20 cellular contexts compared by ENCODE assay signal in the genomic region with DNA sequence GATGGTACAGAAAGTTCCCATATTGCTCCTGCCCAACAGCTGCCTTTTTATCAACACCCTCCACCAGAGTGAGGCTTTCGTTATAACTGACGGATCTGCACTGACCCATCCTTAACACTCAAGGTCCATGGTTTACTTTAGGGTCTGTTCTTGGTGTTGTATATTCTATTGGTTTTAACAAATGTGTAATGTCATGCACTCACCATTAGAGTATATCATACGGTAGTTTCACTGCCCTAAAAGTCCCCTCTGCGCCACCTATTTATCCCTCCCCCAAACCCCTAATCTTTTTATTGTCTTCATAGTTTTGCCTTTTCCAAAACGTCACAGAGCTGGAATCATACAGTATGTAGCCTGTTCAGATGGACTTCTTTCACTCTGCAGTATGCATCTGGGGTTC.
DNase-seq lines count a peak whose midpoint lies in the region; ATAC-seq and TF ChIP-seq lines count a peak whose summit lies in the region.
"Had no signal": no experiment of that assay in that cellular context is flagged by ENCODE, and none has a peak within 500 bp of the region (broad histone marks: within the 10 kb centered on the region; RNA-seq: fewer than 3 reads in every experiment).

No MANE protein-coding gene starts in this region.

- no peaks in the 10 kb centered on the region for H3K4me1 ChIP-seq in SK-N-SH (ENCODE audit: control insufficient read depth in 1 of 2, insufficient read depth in 2 of 2, low read depth in 1 of 2, low read length in 1 of 2)
- peaks cover 36% of the 10 kb centered on the region for H3K4me1 ChIP-seq in Panc1 (ENCODE audit: control insufficient read depth, insufficient read depth, low read length)

- H3K4me3 Mint-ChIP-seq in mesothelial cell of epicardium (no peak overlapping the region), Calu3 (ENCODE audit: low read depth, unreplicated experiment) (no peak overlapping the region)
- H3K4me3 Mint-ChIP-seq: B cell; CD8-positive, alpha-beta memory T cell; GM23338; HFFc6 had no signal

- H4K20me1 ChIP-seq in SK-N-SH (ENCODE audit: insufficient read depth) = no peaks in the 10 kb centered on the region
- H4K20me1 ChIP-seq: BLaER1 treated with 17β-estradiol and CSF1 and Interleukin-3, amounts not matched to agents 10 nM and 100 nM had no signal

- BruUV-seq in Panc1 (replicated peaks; lab: Mats Ljungman, UMichigan) (no TSS peak), Calu3 (replicated peaks; lab: Mats Ljungman, UMichigan) (no TSS peak)

- H3K27me3 ChIP-seq in SK-N-SH (ENCODE audit: insufficient read depth) (no peaks in the 10 kb centered on the region), Panc1 (ENCODE audit: control insufficient read depth, insufficient read depth, low read length) (no peaks in the 10 kb centered on the region)
- H3K27me3 ChIP-seq: BLaER1 treated with 17β-estradiol and CSF1 and Interleukin-3, amounts not matched to agents 10 nM and 100 nM had no signal

- H3F3A ChIP-seq in SK-N-SH (replicated peaks; ENCODE audit: insufficient read depth) = no peaks in the 10 kb centered on the region

- peaks cover 46% of the 10 kb centered on the region for H3K4me1 Mint-ChIP-seq in mesothelial cell of epicardium
- peaks cover 16% of the 10 kb centered on the region for H3K4me1 Mint-ChIP-seq in Calu3 (ENCODE audit: low read depth, unreplicated experiment)
- H3K4me1 Mint-ChIP-seq: CD8-positive, alpha-beta memory T cell had no signal

- H3K9me3 Mint-ChIP-seq in mesothelial cell of epicardium (no peaks in the 10 kb centered on the region), Calu3 (ENCODE audit: low read depth, unreplicated experiment) (no peaks in the 10 kb centered on the region)
- H3K9me3 Mint-ChIP-seq: GM23338, HFFc6 had no signal

- H3K9ac ChIP-seq in SK-N-SH = no peak overlapping the region
- H3K9ac ChIP-seq: BLaER1 treated with 17β-estradiol and CSF1 and Interleukin-3, amounts not matched to agents 10 nM and 100 nM had no signal

- H2AFZ ChIP-seq in SK-N-SH (ENCODE audit: low read depth) = no peak overlapping the region
- H2AFZ ChIP-seq: GM23338 had no signal

- no peak for TF ChIP-seq EP300 in SK-N-SH (IDR thresholded peaks at IDR 0.05; ENCODE audit: borderline replicate concordance in 1 of 2, low read depth in 1 of 2, low read length in 1 of 2)

- ATAC-seq in SK-N-SH treated with all-trans-retinoic acid at 6 μM for 48 hours = peak; percentile 30; the same call in 1 of the 3 replicates
- no peak for ATAC-seq in Panc1
- no peak for ATAC-seq in HG03039 (IDR thresholded peaks at IDR 0.05; ENCODE audit: unreplicated experiment)
- ATAC-seq: GM23338, HCT116 had no signal

- in situ Hi-C loops in Panc1 (cut with HindIII; ENCODE audit: low pct_unique_long_range_greater_than_20kb, low sequenced_read_pairs) = no loop called here

- 89% methylated on average over 5 of the region's 5 CpGs for WGBS in SK-N-SH (ENCODE audit: low lambda C conversion rate)

- H3K9me3 ChIP-seq in SK-N-SH (no peaks in the 10 kb centered on the region), Panc1 (ENCODE audit: control insufficient read depth, insufficient read depth, low read depth, low read length) (no peaks in the 10 kb centered on the region)
- H3K9me3 ChIP-seq: BLaER1 treated with 17β-estradiol and CSF1 and Interleukin-3, amounts not matched to agents 10 nM and 100 nM had no signal

- H3K79me2 ChIP-seq in SK-N-SH (ENCODE audit: insufficient read depth) = no peaks in the 10 kb centered on the region

- no peaks in the 10 kb centered on the region for H3K9me2 ChIP-seq in SK-N-SH

- H3K4me2 ChIP-seq in SK-N-SH = no peak overlapping the region
- H3K4me2 ChIP-seq: BLaER1 treated with 17β-estradiol and CSF1 and Interleukin-3, amounts not matched to agents 10 nM and 100 nM; GM23338 had no signal

- POLR2A ChIA-PET in SK-N-SH (lab: Yijun Ruan, JAX) (no interaction called here), Panc1 (lab: Charles Lee) (no interaction called here)

- no peaks in the 10 kb centered on the region for H3K36me3 ChIP-seq in SK-N-SH (replicated peaks in 1 of 2; ENCODE audit: control insufficient read depth in 1 of 2, insufficient read depth in 2 of 2, low read length in 1 of 2)
- no peaks in the 10 kb centered on the region for H3K36me3 ChIP-seq in Panc1 (ENCODE audit: control insufficient read depth, insufficient read depth, low read length)
- H3K36me3 ChIP-seq: BLaER1 treated with 17β-estradiol and CSF1 and Interleukin-3, amounts not matched to agents 10 nM and 100 nM had no signal

- no peaks in the 10 kb centered on the region for H3K36me3 Mint-ChIP-seq in mesothelial cell of epicardium
- peaks cover 7% of the 10 kb centered on the region for H3K36me3 Mint-ChIP-seq in Calu3 (ENCODE audit: insufficient read depth, unreplicated experiment)
- H3K36me3 Mint-ChIP-seq: CD8-positive, alpha-beta memory T cell had no signal

- TF ChIP-seq RAD21 in SK-N-SH (IDR thresholded peaks at IDR 0.05; ENCODE audit: low read length) = no peak

- intact Hi-C loops in Panc1 (cut with micrococcal nuclease; ENCODE audit: unreplicated experiment) (no loop called here), Calu3 (cut with micrococcal nuclease; ENCODE audit: unreplicated experiment) (no loop called here)

- DNase-seq in SK-N-SH (no peak), Panc1 (ENCODE audit: low read depth, low spot score) (no peak), mesothelial cell of epicardium (ENCODE audit: low spot score in 2 of 2, unreplicated experiment in 2 of 2) (no peak), Calu3 (no peak), Ammon's horn (ENCODE audit: low spot score) (no peak)
- DNase-seq: CD8-positive, alpha-beta memory T cell; COR-L47; DMS153; DMS79; GDM1; HFFc6; IMR-90; KBM-7 had no signal

- TF ChIP-seq CTCF in SK-N-SH (IDR thresholded peaks at IDR 0.05) (no peak), Panc1 (IDR thresholded peaks at IDR 0.05) (no peak), mesothelial cell of epicardium (IDR thresholded peaks at IDR 0.05; ENCODE audit: unreplicated experiment) (no peak), Calu3 (IDR thresholded peaks at IDR 0.05; ENCODE audit: unreplicated experiment) (no peak)

- H3K27ac Mint-ChIP-seq in mesothelial cell of epicardium (peak overlapping the region; percentile 39), Calu3 (ENCODE audit: unreplicated experiment) (no peak overlapping the region)
- H3K27ac Mint-ChIP-seq: B cell; CD8-positive, alpha-beta memory T cell; GM23338; HFFc6 had no signal

- H3K27me3 Mint-ChIP-seq in mesothelial cell of epicardium (ENCODE audit: low read depth) (no peaks in the 10 kb centered on the region), Calu3 (ENCODE audit: unreplicated experiment) (no peaks in the 10 kb centered on the region)
- H3K27me3 Mint-ChIP-seq: B cell; CD8-positive, alpha-beta memory T cell had no signal

- H3K27ac ChIP-seq in SK-N-SH (ENCODE audit: low read depth in 2 of 2, low read length in 1 of 2) (no peak overlapping the region), Panc1 (ENCODE audit: low read length) (peak overlapping the region; percentile 70)
- H3K27ac ChIP-seq: 22Rv1; BLaER1 treated with 17β-estradiol and CSF1 and Interleukin-3, amounts not matched to agents 10 nM and 100 nM had no signal

- CTCF ChIA-PET in SK-N-SH (lab: Yijun Ruan, JAX) (interaction anchor here (1.1 kb wide), 1 partner anchor 38 kb away, joined by 3 read pairs; no protein-coding TSS in a partner anchor), Panc1 (lab: Charles Lee) (no interaction called here), Calu3 (lab: Charles Lee) (interaction anchor here (0.7 to 1.0 kb wide), 4 partner anchors 10 to 103 kb away, joined by 3 to 4 read pairs (median 3); no protein-coding TSS in a partner anchor)

- H3K4me3 ChIP-seq in SK-N-SH (ENCODE audit: low read depth in 2 of 2, low read length in 1 of 2) = no peak overlapping the region
- H3K4me3 ChIP-seq in Panc1 (ENCODE audit: low read depth in 2 of 2, low read length in 2 of 2) = no peak overlapping the region
- H3K4me3 ChIP-seq: BLaER1 treated with 17β-estradiol and CSF1 and Interleukin-3, amounts not matched to agents 10 nM and 100 nM; GM23338 had no signal

TF ChIP-seq in SK-N-SH treated with all-trans-retinoic acid at 6 μM for 48 hours, 23 proteins besides CTCF, POLR2A, EP300 and RAD21 (continues in another document):
- no peak for TF ChIP-seq OSR1 (CRISPR knock-in tag; IDR thresholded peaks at IDR 0.05)
- no peak for TF ChIP-seq ZNF8 (CRISPR knock-in tag; IDR thresholded peaks at IDR 0.05)
- TF ChIP-seq, protein P1, sequence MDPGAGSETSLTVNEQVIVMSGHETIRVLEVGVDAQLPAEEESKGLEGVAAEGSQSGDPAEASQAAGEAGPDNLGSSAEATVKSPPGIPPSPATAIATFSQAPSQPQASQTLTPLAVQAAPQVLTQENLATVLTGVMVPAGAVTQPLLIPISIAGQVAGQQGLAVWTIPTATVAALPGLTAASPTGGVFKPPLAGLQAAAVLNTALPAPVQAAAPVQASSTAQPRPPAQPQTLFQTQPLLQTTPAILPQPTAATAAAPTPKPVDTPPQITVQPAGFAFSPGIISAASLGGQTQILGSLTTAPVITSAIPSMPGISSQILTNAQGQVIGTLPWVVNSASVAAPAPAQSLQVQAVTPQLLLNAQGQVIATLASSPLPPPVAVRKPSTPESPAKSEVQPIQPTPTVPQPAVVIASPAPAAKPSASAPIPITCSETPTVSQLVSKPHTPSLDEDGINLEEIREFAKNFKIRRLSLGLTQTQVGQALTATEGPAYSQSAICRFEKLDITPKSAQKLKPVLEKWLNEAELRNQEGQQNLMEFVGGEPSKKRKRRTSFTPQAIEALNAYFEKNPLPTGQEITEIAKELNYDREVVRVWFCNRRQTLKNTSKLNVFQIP (CRISPR knock-in tag; IDR thresholded peaks at IDR 0.05; ENCODE audit: borderline replicate concordance, low read depth) = no peak
- TF ChIP-seq ARNTL (CRISPR knock-in tag; IDR thresholded peaks at IDR 0.05; ENCODE audit: borderline replicate concordance, low read depth) = no peak

TF ChIP-seq in SK-N-SH, 30 proteins besides CTCF, POLR2A, EP300 and RAD21 (continues in another document):
- TF ChIP-seq, protein P2, sequence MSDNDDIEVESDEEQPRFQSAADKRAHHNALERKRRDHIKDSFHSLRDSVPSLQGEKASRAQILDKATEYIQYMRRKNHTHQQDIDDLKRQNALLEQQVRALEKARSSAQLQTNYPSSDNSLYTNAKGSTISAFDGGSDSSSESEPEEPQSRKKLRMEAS (IDR thresholded peaks at IDR 0.05; ENCODE audit: low read depth) = no peak
- TF ChIP-seq NRF1 (IDR thresholded peaks at IDR 0.05; ENCODE audit: low read depth, low read length) (no peak), FOSL2 (IDR thresholded peaks at IDR 0.05; ENCODE audit: borderline replicate concordance, low read depth) (no peak), YY1 (IDR thresholded peaks at IDR 0.05; ENCODE audit: low read depth) (no peak), SMC3 (IDR thresholded peaks at IDR 0.05; ENCODE audit: low read depth, low read length) (no peak), TCF12 (IDR thresholded peaks at IDR 0.05) (no peak)
- TF ChIP-seq, protein P3, sequence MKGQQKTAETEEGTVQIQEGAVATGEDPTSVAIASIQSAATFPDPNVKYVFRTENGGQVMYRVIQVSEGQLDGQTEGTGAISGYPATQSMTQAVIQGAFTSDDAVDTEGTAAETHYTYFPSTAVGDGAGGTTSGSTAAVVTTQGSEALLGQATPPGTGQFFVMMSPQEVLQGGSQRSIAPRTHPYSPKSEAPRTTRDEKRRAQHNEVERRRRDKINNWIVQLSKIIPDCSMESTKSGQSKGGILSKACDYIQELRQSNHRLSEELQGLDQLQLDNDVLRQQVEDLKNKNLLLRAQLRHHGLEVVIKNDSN (IDR thresholded peaks at IDR 0.05; ENCODE audit: borderline replicate concordance, low read depth) = no peak
